8 cellular contexts compared by ENCODE assay signal in the genomic region with DNA sequence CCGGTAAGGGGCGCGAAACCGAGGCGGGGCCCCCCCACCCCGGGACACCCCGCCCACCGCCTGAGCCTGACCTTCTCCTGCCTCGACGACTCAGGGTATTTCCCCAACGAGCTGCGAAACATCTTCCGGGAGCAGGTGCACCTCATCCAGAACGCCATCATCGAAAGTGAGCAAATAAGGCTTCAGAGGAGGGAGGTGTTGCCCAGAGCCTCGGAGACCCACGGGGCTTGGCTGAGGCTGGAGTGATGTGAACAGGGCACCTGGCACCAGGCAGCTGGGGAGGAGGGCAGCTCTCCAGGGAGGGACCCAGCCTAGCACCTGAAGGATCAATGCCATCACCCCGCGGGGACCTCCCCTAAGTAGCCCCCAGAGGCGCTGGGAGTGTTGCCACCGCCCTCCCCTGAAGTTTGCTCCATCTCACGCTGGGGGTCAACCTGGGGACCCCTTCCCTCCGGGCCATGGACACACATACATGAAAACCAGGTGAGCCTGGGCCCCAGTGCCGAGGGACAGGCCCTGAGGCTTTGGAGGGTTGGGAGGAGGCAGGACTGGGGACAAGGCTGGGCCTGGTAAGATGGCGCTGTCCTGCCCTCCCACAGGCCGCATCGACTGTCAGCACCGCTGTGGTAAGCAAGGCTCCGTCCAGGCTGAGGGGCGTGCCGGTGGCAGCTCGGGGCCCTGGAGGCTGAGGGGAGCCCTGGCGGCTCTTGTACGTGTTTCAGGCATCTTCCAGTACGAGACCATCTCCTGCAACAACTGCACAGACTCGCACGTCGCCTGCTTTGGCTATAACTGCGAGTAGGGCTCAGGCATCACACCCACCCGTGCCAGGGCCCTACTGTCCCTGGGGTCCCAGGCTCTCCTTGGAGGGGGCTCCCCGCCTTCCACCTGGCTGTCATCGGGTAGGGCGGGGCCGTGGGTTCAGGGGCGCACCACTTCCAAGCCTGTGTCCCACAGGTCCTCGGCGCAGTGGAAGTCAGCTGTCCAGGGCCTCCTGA. TPM values are rescaled to one million over a fixed set of nuclear protein-coding genes. Genes with fewer than 3 reads are reported as not detected.
DNase-seq lines count a peak whose midpoint lies in the region; ATAC-seq and TF ChIP-seq lines count a peak whose summit lies in the region.

No MANE protein-coding gene starts in this region.

- H3K27ac ChIP-seq in BLaER1: no peak overlapping the region
- H3K27ac ChIP-seq in duodenal mucosa (ENCODE audit: low read depth, low read length): no peak overlapping the region
- no peak overlapping the region for H3K27ac ChIP-seq in osteoblast (ENCODE audit: low read depth, low read length)

- H2AFZ ChIP-seq in osteoblast (ENCODE audit: low read length): no peak overlapping the region

- H3K36me3 ChIP-seq in BLaER1: peaks cover 33% of the 10 kb centered on the region
- H3K36me3 ChIP-seq in duodenal mucosa (ENCODE audit: control insufficient read depth in 1 of 2, insufficient read depth in 2 of 2, low read length in 2 of 2): peaks cover 26 to 30% of the 10 kb centered on the region in 2 donors
- peaks cover 32% of the 10 kb centered on the region for H3K36me3 ChIP-seq in osteoblast (ENCODE audit: insufficient read depth, low read length)

- TF ChIP-seq CTCF in osteoblast (IDR thresholded peaks at IDR 0.05; ENCODE audit: extremely low read depth, low read depth, low read length): no peak

- DNase-seq in T-helper 2 cell: peak; percentile 22 to 57 (median 43)
- DNase-seq in osteoblast (ENCODE audit: insufficient read length, low spot score, missing footprints): no peak
- no peak for DNase-seq in AG08395 (ENCODE audit: low spot score)
- DNase-seq in NCI-H1436 treated with DMSO at 0.1 percent for 48 hours (lab: John Stamatoyannopoulos, UW): no peak

- peak overlapping the region; percentile 92 for H3K4me2 ChIP-seq in BLaER1
- peak overlapping the region; percentile 92 for H3K4me2 ChIP-seq in osteoblast (ENCODE audit: insufficient read depth, low read length)

- H3K79me2 ChIP-seq in osteoblast (ENCODE audit: insufficient read depth, low read length): peaks cover 50% of the 10 kb centered on the region

- H3K9me3 ChIP-seq in BLaER1: no peaks in the 10 kb centered on the region
- H3K9me3 ChIP-seq in duodenal mucosa (ENCODE audit: control insufficient read depth in 1 of 2, low read length in 2 of 2): no peaks in the 10 kb centered on the region
- no peaks in the 10 kb centered on the region for H3K9me3 ChIP-seq in osteoblast (ENCODE audit: low read depth, low read length)

- H3K27me3 ChIP-seq in BLaER1: no peaks in the 10 kb centered on the region
- no peaks in the 10 kb centered on the region for H3K27me3 ChIP-seq in duodenal mucosa (ENCODE audit: control insufficient read depth in 1 of 2, insufficient read depth in 2 of 2, low read length in 2 of 2)
- H3K27me3 ChIP-seq in osteoblast (ENCODE audit: insufficient read depth, low read length): no peaks in the 10 kb centered on the region

- peaks cover 44% of the 10 kb centered on the region for H3K4me1 ChIP-seq in BLaER1
- H3K4me1 ChIP-seq in duodenal mucosa (ENCODE audit: control insufficient read depth in 1 of 2, insufficient read depth in 2 of 2, low read length in 2 of 2): peaks cover 13 to 29% of the 10 kb centered on the region in 2 donors
- H3K4me1 ChIP-seq in osteoblast (ENCODE audit: insufficient read depth, low read length): peaks cover 16% of the 10 kb centered on the region

- H3K4me3 ChIP-seq in BLaER1 (peak overlapping the region; percentile 60), duodenal mucosa (ENCODE audit: low read depth in 1 of 2, low read length in 2 of 2) (peak overlapping the region; percentile 71 to 79), osteoblast (ENCODE audit: insufficient read depth, low read length) (peak overlapping the region; percentile 71)

- H4K20me1 ChIP-seq in BLaER1 (peaks cover 70% of the 10 kb centered on the region), osteoblast (ENCODE audit: insufficient read depth, low read length) (peaks cover 34% of the 10 kb centered on the region)

- ATAC-seq in GM21619 (IDR thresholded peaks at IDR 0.05; ENCODE audit: unreplicated experiment): peak; percentile 4
- ATAC-seq in HG03342 (IDR thresholded peaks at IDR 0.05; ENCODE audit: unreplicated experiment): no peak

- H3K9ac ChIP-seq in BLaER1: peak overlapping the region; percentile 45
- peak overlapping the region; percentile 28 to 56 for H3K9ac ChIP-seq in duodenal mucosa (ENCODE audit: low read depth in 1 of 2, low read length in 2 of 2)

RNA-seq across cellular contexts. Expression of a gene that starts 0.9 kb away (rescaled TPM):
- 0.36 and 2.4 TPM in 2 replicates for total RNA-seq in osteoblast

RNA-seq across cellular contexts. Expression of a gene that starts 1.5 kb away (rescaled TPM):
- total RNA-seq in osteoblast: 34.0 and 35.1 TPM in 2 replicates

RNA-seq across cellular contexts. Expression of a gene that starts 46.6 kb away (rescaled TPM):
- total RNA-seq in osteoblast: 82.5 and 84.6 TPM in 2 replicates

RNA-seq across cellular contexts. Expression of a gene that starts 53.7 kb away (rescaled TPM):
- 119 and 121 TPM in 2 replicates for total RNA-seq in osteoblast

Comparison
In these comparisons a context has a peak if more than half of its experiments do, and no peak if none do; other contexts are left out.
1. DNase-seq: peak in T-helper 2 cell (5 of 5); none in osteoblast (single experiment), AG08395 (single experiment) and NCI-H1436 treated with DMSO at 0.1 percent for 48 hours (single experiment).
2. Peak in every context shown above with its lines, with median percentiles within 50 percentile points of each other: H3K4me3 ChIP-seq.